6 cellular contexts compared by ENCODE assay signal in genomic region chr2:110068153-110068552, GRCh38. TPM values are rescaled to one million over a fixed set of nuclear protein-coding genes. Genes with fewer than 3 reads are reported as not detected.
"Had no signal": no experiment of that assay in that cellular context is flagged by ENCODE, and none has a peak within 500 bp of the region (broad histone marks: within the 10 kb centered on the region; RNA-seq: fewer than 3 reads in every experiment).

No MANE protein-coding gene starts in this region.

RNA-seq across cellular contexts. Expression of gene MALL, which starts 47.5 kb away (rescaled TPM):
- total RNA-seq: activated B cell treated with CpG ODN at 0.5 μM for 24 hours; activated CD4-positive, alpha-beta memory T cell treated with anti-CD3 and anti-CD28 coated beads, Interleukin-2, amount 10 ng/mL, durations not matched to agents 7 days and 5 days; activated CD8-positive, alpha-beta memory T cell treated with anti-CD3 and anti-CD28 coated beads, Interleukin-2, amount 10 ng/mL, durations not matched to agents 7 days and 5 days; activated naive CD8-positive, alpha-beta T cell treated with anti-CD3 and anti-CD28 coated beads, Interleukin-2, amount 10 ng/mL, durations not matched to agents 7 days and 5 days; LHCN-M2; OCI-LY7 had no signal
